27 cellular contexts compared by ENCODE assay signal in the genomic region with DNA sequence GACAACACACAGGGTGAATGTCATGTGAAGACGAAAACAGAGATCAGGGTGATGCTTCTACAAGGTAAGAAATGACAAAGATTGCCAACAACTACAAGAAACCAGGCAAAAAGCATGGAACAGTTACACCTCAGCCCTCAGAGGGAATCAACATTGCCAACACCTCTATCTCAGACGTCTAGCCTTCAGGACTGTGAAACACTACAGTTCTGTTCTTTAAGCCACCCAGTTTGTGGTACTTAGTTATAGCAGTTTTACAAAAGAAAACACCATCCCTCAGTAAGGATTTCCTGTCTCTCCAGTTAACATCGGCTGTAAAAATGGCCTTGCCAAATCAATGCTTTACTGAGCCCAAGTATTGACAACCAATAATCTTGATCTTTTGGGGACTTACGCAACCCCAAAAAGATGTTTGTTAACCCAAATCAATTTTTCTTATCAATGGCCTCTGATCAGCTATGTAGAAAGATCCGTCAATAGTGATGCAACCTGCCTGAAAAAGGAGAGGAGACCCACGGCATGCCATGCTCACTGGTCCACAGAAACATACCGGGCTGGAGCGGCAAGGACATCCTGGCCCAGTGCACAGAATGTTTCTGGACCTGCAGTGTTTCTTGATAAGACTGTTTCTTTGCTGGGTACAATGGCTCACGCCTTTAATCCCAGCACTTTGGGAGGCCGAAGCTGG. TPM values are rescaled to one million over a fixed set of nuclear protein-coding genes. Genes with fewer than 3 reads are reported as not detected.
DNase-seq lines count a peak whose midpoint lies in the region; ATAC-seq, FAIRE-seq and TF ChIP-seq lines count a peak whose summit lies in the region.
"Had no signal": no experiment of that assay in that cellular context is flagged by ENCODE, and none has a peak within 500 bp of the region (broad histone marks: within the 10 kb centered on the region; RNA-seq: fewer than 3 reads in every experiment).

No MANE protein-coding gene starts in this region.

- H3K79me1 ChIP-seq in IMR-90 (ENCODE audit: low read depth in 1 of 2, low read length in 2 of 2), result no peaks in the 10 kb centered on the region

- FAIRE-seq in K562 (lab: Jason Lieb, UNC) (no peak), HepG2 (lab: Jason Lieb, UNC) (no peak)
- FAIRE-seq: A549, D721Med, GM12891, GM18507 had no signal

- no peak for TF ChIP-seq POLR2A in IMR-90 (IDR thresholded peaks at IDR 0.05; ENCODE audit: low read depth, low read length)
- TF ChIP-seq POLR2A in K562 (conservative IDR thresholded peaks at IDR 0.05), result no peak
- no peak for TF ChIP-seq POLR2A in HepG2 (IDR thresholded peaks at IDR 0.05; ENCODE audit: insufficient read depth in 1 of 2, low read depth in 2 of 2, low read length in 2 of 2)

- no peaks in the 10 kb centered on the region for H3K36me3 ChIP-seq in IMR-90 (ENCODE audit: control insufficient read depth, insufficient read depth, low read length)
- no peaks in the 10 kb centered on the region for H3K36me3 ChIP-seq in K562 (ENCODE audit: control insufficient read depth, insufficient read depth, low read length)
- H3K36me3 ChIP-seq in HepG2 (replicated peaks in 1 of 2; ENCODE audit: control insufficient read depth in 1 of 2, insufficient read depth in 2 of 2, low read length in 2 of 2), result no peaks in the 10 kb centered on the region
- H3K36me3 ChIP-seq in lung (ENCODE audit: control insufficient read depth in 2 of 2, insufficient read depth in 2 of 2, low read length in 2 of 2), result no peaks in the 10 kb centered on the region
- H3K36me3 ChIP-seq: BE2C; BLaER1 treated with 17β-estradiol and CSF1 and Interleukin-3, amounts not matched to agents 10 nM and 100 nM had no signal

- ATAC-seq in IMR-90 (ENCODE audit: low read depth) (no peak), K562 (no peak), HepG2 (peak; percentile 66), lung (ENCODE audit: insufficient read depth, low FRiP score) (no peak)
- ATAC-seq: A549 had no signal

- no peak overlapping the region for H4K91ac ChIP-seq in IMR-90 (ENCODE audit: insufficient read depth, low read depth, low read length)

- H2BK5ac ChIP-seq in IMR-90 (ENCODE audit: low read depth, low read length, poor library complexity, severe bottlenecking), result no peak overlapping the region

- H3K4ac ChIP-seq in IMR-90 (ENCODE audit: low read depth, low read length), result no peak overlapping the region

- TF ChIP-seq CTCF in IMR-90 (conservative IDR thresholded peaks at IDR 0.05; ENCODE audit: low read depth, low read length) (no peak), K562 (IDR thresholded peaks at IDR 0.05 in 2 of 3, conservative IDR thresholded peaks at IDR 0.05 in 1 of 3; ENCODE audit: insufficient read depth in 2 of 3, low read depth in 1 of 3, low read length in 3 of 3) (no peak), HepG2 (CRISPR knock-in tag; IDR thresholded peaks at IDR 0.05) (no peak), lung (IDR thresholded peaks at IDR 0.05; ENCODE audit: control extremely low read depth, extremely low read depth) (no peak)

- intact Hi-C loops in IMR-90 (cut with micrococcal nuclease) (no loop called here), K562 (cut with micrococcal nuclease) (no loop called here), HepG2 (cut with micrococcal nuclease; ENCODE audit: unreplicated experiment) (no loop called here)

- no peak overlapping the region for H3K4me3 ChIP-seq in IMR-90 (ENCODE audit: insufficient read depth, low read depth, low read length)
- no peak overlapping the region for H3K4me3 ChIP-seq in K562
- no peak overlapping the region for H3K4me3 ChIP-seq in HepG2 (replicated peaks in 1 of 3; ENCODE audit: insufficient read depth in 1 of 3, low read depth in 2 of 3, low read length in 3 of 3)
- no peak overlapping the region for H3K4me3 ChIP-seq in lung
- H3K4me3 ChIP-seq: A549; BLaER1 treated with 17β-estradiol and CSF1 and Interleukin-3, amounts not matched to agents 10 nM and 100 nM had no signal

- no peak overlapping the region for H3K4me2 ChIP-seq in IMR-90 (ENCODE audit: low read depth, low read length)
- H3K4me2 ChIP-seq in K562 (ENCODE audit: insufficient read depth, low read length), result no peak overlapping the region
- no peak overlapping the region for H3K4me2 ChIP-seq in HepG2 (ENCODE audit: low read depth, low read length)
- H3K4me2 ChIP-seq: A549; BLaER1 treated with 17β-estradiol and CSF1 and Interleukin-3, amounts not matched to agents 10 nM and 100 nM had no signal

- H3K79me2 ChIP-seq in K562 (ENCODE audit: control insufficient read depth, insufficient read depth, low read length) (no peaks in the 10 kb centered on the region), HepG2 (ENCODE audit: insufficient read depth, low read length) (no peaks in the 10 kb centered on the region)

- 78% methylated on average over 2 of the region's 10 CpGs; no CpG with 5 or more reads in 1 of the 2 experiments for WGBS in IMR-90 (ENCODE audit: extremely low coverage in 2 of 2, insufficient read length in 1 of 2), 2 experiments
- 2% methylated on average over 10 of the region's 10 CpGs for WGBS in K562 (ENCODE audit: insufficient coverage, low coverage, missing lambda C conversion rate)
- 59% methylated on average over 10 of the region's 10 CpGs for WGBS in HepG2 (ENCODE audit: low lambda C conversion rate)
- 87 to 92% methylated on average over 10 of the region's 10 CpGs for WGBS in lung, 2 donors

- H2BK15ac ChIP-seq in IMR-90 (ENCODE audit: low read depth, low read length), result no peak overlapping the region

- H4K20me1 ChIP-seq in IMR-90 (ENCODE audit: insufficient read depth, low read length), result no peaks in the 10 kb centered on the region
- H4K20me1 ChIP-seq in K562 (replicated peaks; ENCODE audit: control insufficient read depth, insufficient read depth, low read length), result no peaks in the 10 kb centered on the region
- H4K20me1 ChIP-seq in HepG2 (ENCODE audit: insufficient read depth, low read length), result no peaks in the 10 kb centered on the region
- H4K20me1 ChIP-seq: BLaER1 treated with 17β-estradiol and CSF1 and Interleukin-3, amounts not matched to agents 10 nM and 100 nM had no signal

- H3K27ac ChIP-seq in IMR-90 (ENCODE audit: insufficient read depth, low read length), result no peak overlapping the region
- no peak overlapping the region for H3K27ac ChIP-seq in K562 (ENCODE audit: extremely low read depth, low read depth, low read length)
- H3K27ac ChIP-seq in HepG2 (ENCODE audit: extremely low read length, insufficient read depth, low read length), result peak overlapping the region; percentile 9
- H3K27ac ChIP-seq in lung (ENCODE audit: low read depth in 1 of 2, low read length in 1 of 2), result no peak overlapping the region
- H3K27ac ChIP-seq: A549; BLaER1 treated with 17β-estradiol and CSF1 and Interleukin-3, amounts not matched to agents 10 nM and 100 nM had no signal

- H3K27me3 ChIP-seq in IMR-90 (ENCODE audit: control insufficient read depth, insufficient read depth, low read length) (no peaks in the 10 kb centered on the region), K562 (ENCODE audit: control insufficient read depth in 2 of 2, insufficient read depth in 2 of 2, low read length in 2 of 2) (peaks cover 30 to 58% of the 10 kb centered on the region in 2 experiments), HepG2 (ENCODE audit: control insufficient read depth in 1 of 2, insufficient read depth in 2 of 2, low read length in 2 of 2) (no peaks in the 10 kb centered on the region), lung (ENCODE audit: control insufficient read depth, insufficient read depth) (no peaks in the 10 kb centered on the region)
- H3K27me3 ChIP-seq: BE2C; BLaER1 treated with 17β-estradiol and CSF1 and Interleukin-3, amounts not matched to agents 10 nM and 100 nM had no signal

- no peak overlapping the region for H3K9ac ChIP-seq in IMR-90 (ENCODE audit: low read depth, low read length)
- no peak overlapping the region for H3K9ac ChIP-seq in K562 (ENCODE audit: insufficient read depth in 1 of 2, low read depth in 2 of 2, low read length in 2 of 2)
- no peak overlapping the region for H3K9ac ChIP-seq in HepG2 (ENCODE audit: insufficient read depth, low read depth, low read length)
- H3K9ac ChIP-seq: BLaER1 treated with 17β-estradiol and CSF1 and Interleukin-3, amounts not matched to agents 10 nM and 100 nM had no signal

- no peaks in the 10 kb centered on the region for H3K4me1 ChIP-seq in IMR-90 (ENCODE audit: control insufficient read depth, insufficient read depth, low read length)
- peaks cover 0 to 5% of the 10 kb centered on the region in 2 experiments; a peak in 1 of 5 replicates for H3K4me1 ChIP-seq in K562 (replicated peaks in 1 of 2; ENCODE audit: control insufficient read depth in 2 of 2, insufficient read depth in 2 of 2, low read length in 2 of 2)
- peaks cover 54% of the 10 kb centered on the region for H3K4me1 ChIP-seq in HepG2 (ENCODE audit: insufficient read depth, low read length)
- no peaks in the 10 kb centered on the region for H3K4me1 ChIP-seq in lung (ENCODE audit: control insufficient read depth in 2 of 2, insufficient read depth in 2 of 2, low read length in 2 of 2)

- no peak overlapping the region for H2AK5ac ChIP-seq in IMR-90 (ENCODE audit: low read depth, low read length)

- no peak overlapping the region for H2BK120ac ChIP-seq in IMR-90 (ENCODE audit: low read depth, low read length)

- in situ Hi-C loops in IMR-90 (cut with MboI; ENCODE audit: low sequenced_read_pairs), result no loop called here
- in situ Hi-C loops in K562 (cut with MboI), result no loop called here
- in situ Hi-C loops in HepG2 (cut with HindIII; ENCODE audit: extremely low pct_ligation_motif_present, low pct_unique_long_range_greater_than_20kb), result no loop called here

- H3K9me3 ChIP-seq in IMR-90 (ENCODE audit: control insufficient read depth, insufficient read depth, low read length) (peaks cover 3% of the 10 kb centered on the region; the same call in 1 of the 2 replicates), K562 (replicated peaks; ENCODE audit: control insufficient read depth, insufficient read depth, low read depth, low read length) (no peaks in the 10 kb centered on the region), HepG2 (ENCODE audit: low read length) (no peaks in the 10 kb centered on the region), lung (ENCODE audit: control insufficient read depth in 2 of 2, insufficient read depth in 1 of 2, low read length in 1 of 2) (peaks cover 0 to 4% of the 10 kb centered on the region in 2 donors)
- H3K9me3 ChIP-seq: A549, BE2C had no signal

- no peak overlapping the region for H3K23ac ChIP-seq in IMR-90 (ENCODE audit: low read depth, low read length)

- DNase-seq in IMR-90, result no peak
- no peak for DNase-seq in K562 (ENCODE audit: extremely low read depth in 1 of 4, low spot score in 3 of 4)
- DNase-seq in HepG2 (ENCODE audit: low spot score), result no peak
- peak; percentile 14 for DNase-seq in lung (ENCODE audit: low spot score)
- DNase-seq in effector CD8-positive, alpha-beta T cell (lab: John Stamatoyannopoulos, UW), result no peak
- DNase-seq in activated CD4-positive, alpha-beta T cell treated with anti-CD3 and anti-CD28 coated beads for 4 hours, result no peak
- no peak for DNase-seq in DMS79 treated with DMSO at 0.1 percent for 48 hours (lab: John Stamatoyannopoulos, UW)
- DNase-seq: 8988T; ACHN; AML-193; BE2C; CD4-positive, alpha-beta T cell; CD8-positive, alpha-beta memory T cell; DMS 273 treated with DMSO at 0.1 percent for 48 hours; DMS79; GF-D8; GOT3; H7; HCEC 1CT had no signal

- dilution Hi-C loops in IMR-90 (cut with HindIII; ENCODE audit: low sequenced_read_pairs, unreplicated experiment), result no loop called here

- no peak overlapping the region for H3K14ac ChIP-seq in IMR-90 (replicated peaks; ENCODE audit: low read depth, low read length)

- TF ChIP-seq RAD21 in IMR-90 (IDR thresholded peaks at IDR 0.05; ENCODE audit: low read length) (no peak), K562 (CRISPR knock-in tag; conservative IDR thresholded peaks at IDR 0.05 in 1 of 2, IDR thresholded peaks at IDR 0.05 in 1 of 2) (no peak), HepG2 (CRISPR knock-in tag; IDR thresholded peaks at IDR 0.05) (no peak)

- H4K5ac ChIP-seq in IMR-90 (ENCODE audit: low read depth, low read length), result no peak overlapping the region

- H2BK20ac ChIP-seq in IMR-90 (ENCODE audit: low read depth, low read length), result no peak overlapping the region

- H2AFZ ChIP-seq in IMR-90 (replicated peaks; ENCODE audit: low read length, poor library complexity) (no peak overlapping the region), K562 (ENCODE audit: low read depth, low read length) (no peak overlapping the region), HepG2 (ENCODE audit: low read length) (no peak overlapping the region)

- no peak for TF ChIP-seq EP300 in K562 (IDR thresholded peaks at IDR 0.05; ENCODE audit: low read length)
- peak in 1 of 2 experiments; percentile 69; a peak in 1 of 4 replicates for TF ChIP-seq EP300 in HepG2 (IDR thresholded peaks at IDR 0.05; ENCODE audit: low read depth in 2 of 2, low read length in 2 of 2)
- no peak for TF ChIP-seq EP300 in HepG2 (CRISPR knock-in tag; IDR thresholded peaks at IDR 0.05; ENCODE audit: borderline replicate concordance)

- H4K8ac ChIP-seq in IMR-90 (ENCODE audit: low read depth in 2 of 2, low read length in 2 of 2), result no peak overlapping the region

- no peak overlapping the region for H2AK9ac ChIP-seq in IMR-90 (replicated peaks; ENCODE audit: low read depth, low read length, poor library complexity)

- POLR2A ChIA-PET in IMR-90 (lab: Charles Lee; ENCODE audit: unreplicated experiment), result no interaction called here
- POLR2A ChIA-PET in K562 (lab: Yijun Ruan, JAX), result interaction anchor here (0.7 to 1.1 kb wide), 2 partner anchors 11 to 98 kb away, joined by 3 read pairs; no protein-coding TSS in a partner anchor
- POLR2A ChIA-PET in HepG2 (lab: Yijun Ruan, JAX), result no interaction called here

- H3K9me1 ChIP-seq in IMR-90 (ENCODE audit: insufficient read depth, low read length) (no peaks in the 10 kb centered on the region), K562 (ENCODE audit: control insufficient read depth, insufficient read depth, low read length) (no peaks in the 10 kb centered on the region)

- no peak overlapping the region for H3K18ac ChIP-seq in IMR-90 (ENCODE audit: low read depth, low read length)

- no TSS peak for BruUV-seq in IMR-90 (replicated peaks; lab: Mats Ljungman, UMichigan)
- no TSS peak for BruUV-seq in K562 (replicated peaks; lab: Mats Ljungman, UMichigan)
- BruUV-seq in HepG2 (replicated peaks; lab: Mats Ljungman, UMichigan), result no TSS peak

- no peak overlapping the region for H3K56ac ChIP-seq in IMR-90 (ENCODE audit: extremely low read depth, insufficient read depth, low read length)

- CTCF ChIA-PET in IMR-90 (lab: Yijun Ruan, JAX) (no interaction called here), K562 (lab: Yijun Ruan, JAX; ENCODE audit: low intra/inter-chr PET ratio) (no interaction called here), HepG2 (lab: Yijun Ruan, JAX; ENCODE audit: low intra/inter-chr PET ratio, low total read pairs) (no interaction called here)

RNA-seq across cellular contexts. Expression of gene AKR1D1, which starts 44.0 kb away (rescaled TPM):
- not detected in 2 replicates for total RNA-seq in IMR-90 (2012; rRNA removed)
- not detected in 2 replicates for polyA plus RNA-seq in IMR-90 (2012; rRNA removed)
- not detected in 2 replicates for polyA plus RNA-seq in IMR-90 (2012; cell fraction: cytosol; rRNA removed)
- polyA plus RNA-seq in IMR-90 (2012; cell fraction: nucleus; rRNA removed; ENCODE audit: low replicate concordance), result not detected in 2 replicates
- not detected in 2 replicates for total RNA-seq in K562 (2011; cell fraction: chromatin; rRNA removed; ENCODE audit: low replicate concordance)
- total RNA-seq in K562 (2011; cell fraction: nucleolus; rRNA removed), result not detected in 2 replicates
- total RNA-seq in K562 (2011; cell fraction: nucleoplasm; rRNA removed), result not detected in 2 replicates
- total RNA-seq in K562 (2014; rRNA removed), result not detected in 2 replicates
- not detected in 2 replicates for total RNA-seq in K562 (2014; rRNA removed; fragmentation: Illumina TruSeq; extraction: Trizol)
- total RNA-seq in K562 (2015; rRNA removed; fragmentation: Illumina TruSeq; extraction: Trizol), result not detected in 2 replicates
- not detected in 2 replicates for total RNA-seq in K562 (2021)
- not detected in 2 replicates for polyA plus RNA-seq in K562 (2011; rRNA removed)
- polyA plus RNA-seq in K562 (2011; cell fraction: cytosol; rRNA removed), result not detected in 2 replicates
- not detected in 2 replicates for polyA plus RNA-seq in K562 (2011; cell fraction: nucleus; rRNA removed)
- not detected in 2 replicates for polyA plus RNA-seq in K562 (2012)
- not detected in 2 replicates for polyA plus RNA-seq in K562 (2014; fragmentation: Illumina TruSeq; extraction: Trizol)
- polyA plus RNA-seq in K562 (2014; fragmentation: Nextera tagmentation; extraction: Ambion mirVana), result not detected
- polyA plus RNA-seq in K562 (2014; rRNA removed), result not detected in 2 replicates
- polyA minus RNA-seq in K562 (2011; rRNA and poly(A)+ RNA removed), result not detected in 2 replicates
- polyA minus RNA-seq in K562 (2011; cell fraction: cytosol; rRNA and poly(A)+ RNA removed), result not detected in 2 replicates
- polyA minus RNA-seq in K562 (2011; cell fraction: nucleus; rRNA and poly(A)+ RNA removed), result not detected in 2 replicates
- total RNA-seq in HepG2 (2016; rRNA removed; fragmentation: Illumina TruSeq; extraction: Trizol), result 37.0 and 59.5 TPM in 2 replicates
- 14.5 and 15.5 TPM in 2 replicates for total RNA-seq in HepG2 (2016; cell fraction: cytosol; rRNA removed; fragmentation: Illumina TruSeq; extraction: Trizol; ENCODE audit: low read depth)
- 38.3 and 59.0 TPM in 2 replicates for total RNA-seq in HepG2 (2016; cell fraction: insoluble cytoplasmic fraction; rRNA removed; fragmentation: Illumina TruSeq; extraction: Trizol)
- 36.5 and 40.0 TPM in 2 replicates for total RNA-seq in HepG2 (2016; cell fraction: membrane; rRNA removed; fragmentation: Illumina TruSeq; extraction: Trizol)
- 15.6 and 17.5 TPM in 2 replicates for total RNA-seq in HepG2 (2016; cell fraction: nucleus; rRNA removed; fragmentation: Illumina TruSeq; extraction: Trizol)
- 6.8 and 6.9 TPM in 2 replicates for polyA plus RNA-seq in HepG2 (2011; rRNA removed)
- polyA plus RNA-seq in HepG2 (2011; cell fraction: cytosol; rRNA removed), result 4.4 and 5.3 TPM in 2 replicates
- 1.9 and 2.3 TPM in 2 replicates for polyA plus RNA-seq in HepG2 (2011; cell fraction: nucleus; rRNA removed)
- polyA plus RNA-seq in HepG2 (2012), result 7.1 and 20.6 TPM in 2 replicates
- 8.2 and 8.7 TPM in 2 replicates for polyA plus RNA-seq in HepG2 (2016; cell fraction: cytosol; fragmentation: Illumina TruSeq; extraction: Trizol; ENCODE audit: low read depth)
- polyA plus RNA-seq in HepG2 (2016; cell fraction: insoluble cytoplasmic fraction; fragmentation: Illumina TruSeq; extraction: Trizol; ENCODE audit: low read depth), result 46.7 and 52.6 TPM in 2 replicates
- 22.8 and 27.5 TPM in 2 replicates for polyA plus RNA-seq in HepG2 (2016; cell fraction: membrane; fragmentation: Illumina TruSeq; extraction: Trizol; ENCODE audit: low read depth)
- polyA plus RNA-seq in HepG2 (2016; cell fraction: nucleus; fragmentation: Illumina TruSeq; extraction: Trizol; ENCODE audit: insufficient read depth, low read depth), result 15.6 and 18.9 TPM in 2 replicates
- 3.4 TPM in 1 of 2 replicates, not detected in the other for polyA minus RNA-seq in HepG2 (2011; rRNA and poly(A)+ RNA removed; ENCODE audit: low replicate concordance)
- 5.2 and 7.2 TPM in 2 replicates for polyA minus RNA-seq in HepG2 (2011; cell fraction: cytosol; rRNA and poly(A)+ RNA removed)
- polyA minus RNA-seq in HepG2 (2011; cell fraction: nucleus; rRNA and poly(A)+ RNA removed), result 2.2 and 5.1 TPM in 2 replicates
- total RNA-seq in lung, result not detected
- polyA plus RNA-seq in lung, result not detected
- total RNA-seq: CD4-positive, alpha-beta T cell; CD8-positive, alpha-beta memory T cell; Daoy; G401; H7 had no signal
- polyA plus RNA-seq: CD14-positive monocyte; CD8-positive, alpha-beta memory T cell had no signal

Comparison
In these comparisons a context has a peak if more than half of its experiments do, and no peak if none do; other contexts are left out.
1. RNA of gene AKR1D1, which starts 44.0 kb away (total RNA-seq): 14.5 to 59.5 TPM in HepG2; not detected in lung, not detected in IMR-90 and not detected in K562; every median in the first group is over 10 times any median in the second.